28 cellular contexts compared by ENCODE assay signal in genomic region chr16:11835309-11835708, GRCh38. TPM values are rescaled to one million over a fixed set of nuclear protein-coding genes. Genes with fewer than 3 reads are reported as not detected.
DNase-seq lines count a peak whose midpoint lies in the region; ATAC-seq and TF ChIP-seq lines count a peak whose summit lies in the region.
"Had no signal": no experiment of that assay in that cellular context is flagged by ENCODE, and none has a peak within 500 bp of the region (broad histone marks: within the 10 kb centered on the region; RNA-seq: fewer than 3 reads in every experiment).

No MANE protein-coding gene starts in this region.

- H3K4me3 ChIP-seq in cardiac muscle cell (no peak overlapping the region), right atrium auricular region (no peak overlapping the region), SJCRH30 (no peak overlapping the region), upper lobe of right lung (no peak overlapping the region), adrenal gland (no peak overlapping the region)
- H3K4me3 ChIP-seq: coronary artery, HAP-1, pancreas, stomach, vagina had no signal

- WGBS in adrenal gland, 4 donors: 75 to 87% (median 84%) methylated on average over 4 of the region's 4 CpGs

- no peaks in the 10 kb centered on the region for H3K9me3 ChIP-seq in cardiac muscle cell (ENCODE audit: low read depth)
- H3K9me3 ChIP-seq in right atrium auricular region: no peaks in the 10 kb centered on the region
- H3K9me3 ChIP-seq in SJCRH30 (replicated peaks): no peaks in the 10 kb centered on the region
- no peaks in the 10 kb centered on the region for H3K9me3 ChIP-seq in upper lobe of right lung
- no peaks in the 10 kb centered on the region for H3K9me3 ChIP-seq in adrenal gland (replicated peaks in 1 of 3)
- H3K9me3 ChIP-seq: HAP-1, pancreas, stomach, vagina had no signal

- no peak for TF ChIP-seq CTCF in cardiac muscle cell (IDR thresholded peaks at IDR 0.05; ENCODE audit: low read depth, low read length)
- TF ChIP-seq CTCF in right atrium auricular region (IDR thresholded peaks at IDR 0.05): no peak
- TF ChIP-seq CTCF in upper lobe of right lung (IDR thresholded peaks at IDR 0.05): no peak
- TF ChIP-seq CTCF in adrenal gland (IDR thresholded peaks at IDR 0.05): no peak

- ATAC-seq in left lobe of liver: peak; percentile 33
- ATAC-seq in upper lobe of right lung: no peak
- ATAC-seq: left colon, PC-3 had no signal

- H3K27me3 ChIP-seq in cardiac muscle cell (no peaks in the 10 kb centered on the region), right atrium auricular region (no peaks in the 10 kb centered on the region), SJCRH30 (no peaks in the 10 kb centered on the region), upper lobe of right lung (no peaks in the 10 kb centered on the region), adrenal gland (no peaks in the 10 kb centered on the region)
- H3K27me3 ChIP-seq: pancreas, stomach, vagina had no signal

- DNase-seq in cardiac muscle cell (ENCODE audit: low read depth in 1 of 2, low spot score in 1 of 2): no peak
- no peak for DNase-seq in right atrium auricular region (ENCODE audit: low spot score)
- DNase-seq in SJCRH30: no peak
- no peak for DNase-seq in left lobe of liver (ENCODE audit: low spot score)
- peak; percentile 11 for DNase-seq in upper lobe of right lung
- no peak for DNase-seq in NCI-H1417 treated with DMSO at 0.1 percent for 48 hours (lab: John Stamatoyannopoulos, UW)
- no peak for DNase-seq in NCI-H1436 treated with DMSO at 0.1 percent for 48 hours (lab: John Stamatoyannopoulos, UW)
- no peak for DNase-seq in adrenal gland
- DNase-seq: ACHN; activated CD4-positive, alpha-beta T cell treated with anti-CD3 and anti-CD28 coated beads for 48 hours; activated gamma-delta T cell; activated naive CD8-positive, alpha-beta T cell treated with anti-CD3 and anti-CD28 coated beads for 36 hours; CD4-positive, alpha-beta memory T cell; effector CD8-positive, alpha-beta T cell; left colon; NCI-H1092; NCI-H187 treated with DMSO at 0.1 percent for 48 hours; PC-3; SIG-M5; stimulated activated CD4-positive, alpha-beta T cell treated with anti-CD3 and anti-CD28 coated beads, Interleukin-2, amount 100 ng/mL, for 24 hours; stimulated activated CD8-positive, alpha-beta memory T cell treated with anti-CD3 and anti-CD28 coated beads, Interleukin-4, amount 100 ng/mL, for 48 hours; stomach; T1000 had no signal

- intact Hi-C loops in upper lobe of right lung (cut with DNase I): no loop called here
- intact Hi-C loops in adrenal gland (cut with DNase I): no loop called here

- TF ChIP-seq POLR2A in adrenal gland (IDR thresholded peaks at IDR 0.05): no peak

- peaks cover 6% of the 10 kb centered on the region for H3K4me1 ChIP-seq in cardiac muscle cell (ENCODE audit: low read depth)
- no peaks in the 10 kb centered on the region for H3K4me1 ChIP-seq in right atrium auricular region
- H3K4me1 ChIP-seq in SJCRH30: peaks cover 25% of the 10 kb centered on the region
- peaks cover 7% of the 10 kb centered on the region for H3K4me1 ChIP-seq in upper lobe of right lung
- no peaks in the 10 kb centered on the region for H3K4me1 ChIP-seq in adrenal gland (replicated peaks in 1 of 2)
- H3K4me1 ChIP-seq: HAP-1, pancreas, stomach, vagina had no signal

- H3K27ac ChIP-seq in cardiac muscle cell: peak overlapping the region; percentile 91
- H3K27ac ChIP-seq in right atrium auricular region: no peak overlapping the region
- H3K27ac ChIP-seq in SJCRH30: peak overlapping the region; percentile 22; the same call in 1 of the 2 replicates
- no peak overlapping the region for H3K27ac ChIP-seq in upper lobe of right lung
- no peak overlapping the region for H3K27ac ChIP-seq in adrenal gland
- H3K27ac ChIP-seq: pancreas, stomach, vagina, VCaP had no signal

- H3K36me3 ChIP-seq in cardiac muscle cell (peaks cover 27% of the 10 kb centered on the region), right atrium auricular region (peaks cover 42% of the 10 kb centered on the region), SJCRH30 (peaks cover 38% of the 10 kb centered on the region), upper lobe of right lung (peaks cover 43% of the 10 kb centered on the region), adrenal gland (replicated peaks in 1 of 2) (peaks cover 0 to 38% of the 10 kb centered on the region in 2 donors)

RNA-seq across cellular contexts. Expression of gene RSL1D1, which starts 16.0 kb away (rescaled TPM):
- total RNA-seq in cardiac muscle cell: 53.7 and 153 TPM in 2 replicates
- 144 and 194 TPM in 2 replicates for polyA plus RNA-seq in cardiac muscle cell
- 100 to 1,000 TPM in 1 of 2 donors, 10 to 100 TPM in 1; 75.3 to 123 TPM for total RNA-seq in right atrium auricular region
- total RNA-seq in SJCRH30 (2014; rRNA removed; shearing (Covaris generic)): 297 and 349 TPM in 2 replicates
- total RNA-seq in left lobe of liver: 43.0 TPM
- 117 TPM for total RNA-seq in upper lobe of right lung
- 100 to 1,000 TPM in 7 of 8 donors, 10 to 100 TPM in 1; 90.6 to 511 (median 124) TPM for total RNA-seq in adrenal gland
- polyA plus RNA-seq in adrenal gland: 100 to 1,000 TPM in 1 of 3 donors, 10 to 100 TPM in 2; 40.1 to 364 (median 43.1) TPM

RNA-seq across cellular contexts. Expression of gene ZC3H7A, which starts 38.3 kb away (rescaled TPM):
- total RNA-seq in cardiac muscle cell: 36.5 and 55.5 TPM in 2 replicates
- polyA plus RNA-seq in cardiac muscle cell: 44.7 and 73.5 TPM in 2 replicates
- 10 to 100 TPM; 29.0 to 32.1 TPM for total RNA-seq in right atrium auricular region
- total RNA-seq in SJCRH30 (2014; rRNA removed; shearing (Covaris generic)): 31.6 and 32.0 TPM in 2 replicates
- total RNA-seq in left lobe of liver: 20.5 TPM
- total RNA-seq in upper lobe of right lung: 71.2 TPM
- 10 to 100 TPM; 32.1 to 61.3 (median 43.0) TPM for total RNA-seq in adrenal gland
- polyA plus RNA-seq in adrenal gland: 10 to 100 TPM; 31.1 to 83.9 (median 35.9) TPM

Comparison
In these comparisons a context has a peak if more than half of its experiments do, and no peak if none do; other contexts are left out.
1. H3K27ac ChIP-seq: peak in cardiac muscle cell (single experiment) and SJCRH30 (single experiment); none in right atrium auricular region (0 of 2), upper lobe of right lung (single experiment) and adrenal gland (0 of 5).